1 cellular context compared by ENCODE assay signal in the genomic region with DNA sequence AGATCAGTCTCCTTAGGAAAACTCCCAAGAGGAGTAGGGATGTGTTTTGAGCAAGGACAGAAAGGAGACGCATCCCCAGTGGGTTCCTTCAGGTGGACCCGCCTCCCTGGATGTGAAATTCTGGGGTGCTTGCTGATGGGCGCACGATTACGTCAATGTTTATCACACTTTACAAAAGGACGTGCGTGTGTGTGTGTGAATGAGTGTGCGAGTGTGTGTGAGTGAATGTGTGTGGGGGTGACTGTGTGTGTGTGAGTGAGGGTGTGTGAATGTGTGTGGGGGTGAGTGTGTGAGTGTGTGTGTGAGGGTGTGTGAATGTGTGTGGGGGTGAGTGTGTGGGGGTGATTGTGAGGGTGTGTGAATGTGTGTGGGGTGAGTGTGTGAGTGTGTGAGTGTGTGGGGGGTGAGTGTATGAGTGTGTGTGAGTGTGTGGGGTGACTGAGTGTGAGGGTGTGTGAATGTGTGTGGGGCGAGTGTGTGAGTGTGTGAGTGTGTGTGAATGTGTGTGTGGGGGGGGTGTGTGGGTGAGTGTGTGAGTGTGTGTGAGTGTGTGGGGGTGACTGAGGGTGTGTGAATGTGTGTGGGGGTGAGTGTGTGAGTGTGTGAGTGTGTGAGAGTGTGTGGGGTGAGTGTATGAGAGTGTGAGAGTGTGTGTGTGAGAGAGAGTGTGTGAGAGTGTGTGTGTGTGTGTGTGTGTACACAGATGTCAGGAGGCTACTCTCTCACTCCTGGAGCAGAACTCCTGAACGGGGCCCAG.
TF ChIP-seq lines count a peak whose summit lies in the region.

No MANE protein-coding gene starts in this region.

TF ChIP-seq in IMR-90, 13 proteins besides CTCF, POLR2A, EP300 and RAD21:
- TF ChIP-seq SMC3 (IDR thresholded peaks at IDR 0.05; ENCODE audit: low read depth, low read length) (no peak), CHD1 (IDR thresholded peaks at IDR 0.05; ENCODE audit: low read depth, low read length) (no peak), USF2 (IDR thresholded peaks at IDR 0.05; ENCODE audit: low read depth, low read length) (no peak), RCOR1 (IDR thresholded peaks at IDR 0.05; ENCODE audit: insufficient replicate concordance, low read length) (no peak)
TF ChIP-seq in IMR-90: peak in this region for 0.
